Comparison of ENCODE assay signal across 2 cellular contexts in genomic region chr10:104293021-104293420, GRCh38.
A peak's percentile ranks its signal among the peaks of the same experiment; 100 is the strongest.
TF ChIP-seq lines count a peak whose summit lies in the region.

No MANE protein-coding gene starts in this region.

TF ChIP-seq in IMR-90, 13 proteins besides CTCF, POLR2A, EP300 and RAD21:
- TF ChIP-seq ELK1 (IDR thresholded peaks at IDR 0.05; ENCODE audit: borderline replicate concordance, low read depth, low read length) (no peak), CEBPB (IDR thresholded peaks at IDR 0.05; ENCODE audit: low read depth, low read length) (peak; percentile 40; the same call in 1 of the 2 replicates)

TF ChIP-seq in K562, 482 proteins besides CTCF, POLR2A, EP300 and RAD21:
- TF ChIP-seq KDM2B (CRISPR knock-in tag; IDR thresholded peaks at IDR 0.05) (no peak), THAP12 (CRISPR knock-in tag; IDR thresholded peaks at IDR 0.05) (no peak), DNMT1 (IDR thresholded peaks at IDR 0.05) (no peak), ZNF449 (CRISPR knock-in tag; IDR thresholded peaks at IDR 0.05) (no peak), ZC3H4 (CRISPR knock-in tag; IDR thresholded peaks at IDR 0.05; ENCODE audit: borderline replicate concordance) (no peak), HMGN3 (IDR thresholded peaks at IDR 0.05; ENCODE audit: borderline replicate concordance, extremely low read depth, insufficient read length, low read depth, low read length) (no peak), PHF20 (IDR thresholded peaks at IDR 0.05; ENCODE audit: partially characterized antibody) (no peak), COPS2 (conservative IDR thresholded peaks at IDR 0.05) (no peak), ASH1L (IDR thresholded peaks at IDR 0.05; ENCODE audit: borderline replicate concordance, low read depth, partially characterized antibody) (no peak), ZNF592 (IDR thresholded peaks at IDR 0.05) (no peak), RCOR1 (IDR thresholded peaks at IDR 0.05; ENCODE audit: borderline replicate concordance in 1 of 2, low read depth in 2 of 2, low read length in 2 of 2) (no peak), ESRRB (CRISPR knock-in tag; IDR thresholded peaks at IDR 0.05; ENCODE audit: borderline replicate concordance) (no peak), NRF1 (conservative IDR thresholded peaks at IDR 0.05 in 1 of 2, IDR thresholded peaks at IDR 0.05 in 1 of 2) (no peak), SAP30 (IDR thresholded peaks at IDR 0.05; ENCODE audit: borderline replicate concordance, insufficient read depth, low read depth, low read length, poor library complexity, severe bottlenecking) (no peak), AFF4 (CRISPR knock-in tag; IDR thresholded peaks at IDR 0.05) (no peak), HOXB6 (CRISPR knock-in tag; IDR thresholded peaks at IDR 0.05; ENCODE audit: borderline replicate concordance) (no peak), XRCC3 (IDR thresholded peaks at IDR 0.05) (no peak), TFAP4 (CRISPR knock-in tag; IDR thresholded peaks at IDR 0.05; ENCODE audit: borderline replicate concordance) (no peak), ZNF3 (CRISPR knock-in tag; IDR thresholded peaks at IDR 0.05) (no peak), SFPQ (IDR thresholded peaks at IDR 0.05; ENCODE audit: low read depth, low read length) (no peak)
